ENCODE assay signal across 8 cellular contexts in the genomic region with DNA sequence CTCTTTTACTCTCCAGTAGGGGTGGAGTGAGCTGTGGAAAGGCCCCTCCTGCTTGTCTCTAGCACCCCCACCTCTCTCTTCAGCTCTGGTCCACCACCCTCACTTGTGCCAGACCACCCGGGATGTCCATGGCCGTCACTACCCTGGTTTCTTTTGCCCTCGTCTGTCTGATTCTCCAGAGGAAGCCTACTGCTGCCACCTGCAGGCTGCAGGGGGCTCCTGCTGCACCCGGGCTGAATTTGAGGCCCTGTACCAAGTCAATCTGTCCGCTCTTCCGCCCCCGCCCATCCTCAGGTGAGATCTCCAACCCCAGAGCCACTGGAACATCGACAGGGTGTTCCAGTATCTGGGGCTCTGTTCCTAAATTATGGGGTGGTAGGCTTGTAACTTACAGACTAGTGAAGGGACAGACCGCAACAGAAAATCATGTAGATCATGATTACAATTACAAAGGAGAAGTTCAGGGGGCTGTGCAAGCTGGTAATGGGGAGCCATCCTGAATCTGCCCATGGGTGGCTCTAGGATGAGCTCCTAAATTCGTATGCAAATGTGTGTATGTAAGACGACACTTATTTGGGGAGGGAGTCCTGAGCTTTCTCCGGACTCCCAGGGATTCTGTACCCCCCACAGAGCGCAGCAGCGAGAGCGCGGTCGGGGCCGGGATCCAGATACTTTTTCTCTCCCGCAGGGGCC. TPM values are rescaled to one million over a fixed set of nuclear protein-coding genes. Genes with fewer than 3 reads are reported as not detected.
DNase-seq lines count a peak whose midpoint lies in the region; ATAC-seq and TF ChIP-seq lines count a peak whose summit lies in the region.

No MANE protein-coding gene starts in this region.

- ATAC-seq in GM21360 (IDR thresholded peaks at IDR 0.05; ENCODE audit: unreplicated experiment) = peak; percentile 35

- peak overlapping the region; percentile 90 for H3K4me3 Mint-ChIP-seq in endothelial cell (ENCODE audit: unreplicated experiment)

- H3K9me3 ChIP-seq in BLaER1 = no peaks in the 10 kb centered on the region
- H3K9me3 ChIP-seq in HUES64 (ENCODE audit: insufficient read depth, low read depth, low read length) = no peaks in the 10 kb centered on the region
- H3K9me3 ChIP-seq in NT2/D1 (ENCODE audit: insufficient read depth, low read length) = no peaks in the 10 kb centered on the region

- H3K9ac ChIP-seq in BLaER1 = peak overlapping the region; percentile 90; the same call in 1 of the 2 replicates
- H3K9ac ChIP-seq in HUES64 (ENCODE audit: low read depth, low read length) = peak overlapping the region; percentile 20; the same call in 1 of the 2 replicates
- peak overlapping the region; percentile 72 for H3K9ac ChIP-seq in NT2/D1 (ENCODE audit: insufficient read length, low read depth)

- H3K4me3 ChIP-seq in BLaER1 (peak overlapping the region; percentile 82), HUES64 (ENCODE audit: low read length) (peak overlapping the region; percentile 78), NT2/D1 (ENCODE audit: insufficient read length, low read depth) (peak overlapping the region; percentile 77)

- DNase-seq in NT2/D1 (ENCODE audit: low read depth, low spot score) (peak; percentile 88), endothelial cell (ENCODE audit: low spot score) (peak; percentile 88), midbrain (lab: John Stamatoyannopoulos, UW) (peak; percentile 85)
- DNase-seq in activated CD8-positive, alpha-beta memory T cell treated with anti-CD3 and anti-CD28 coated beads, Interleukin-2, amount 50 U/mL, for 24 hours (ENCODE audit: extremely low read depth) = peak; percentile 60
- DNase-seq in stimulated activated CD8-positive, alpha-beta memory T cell treated with anti-CD3 and anti-CD28 coated beads, Interleukin-15, amount 100 ng/mL, for 4 hours (ENCODE audit: low read depth in 2 of 2) = peak; percentile 62 to 67

- TF ChIP-seq CTCF in endothelial cell (IDR thresholded peaks at IDR 0.05; ENCODE audit: unreplicated experiment) = peak; percentile 42

- H3K4me1 ChIP-seq in BLaER1 (peaks cover 68% of the 10 kb centered on the region), HUES64 (ENCODE audit: insufficient read depth, low read length) (no peaks in the 10 kb centered on the region; the same call in 1 of the 2 replicates), NT2/D1 (ENCODE audit: insufficient read depth, insufficient read length) (peaks cover 8% of the 10 kb centered on the region)

- H3K36me3 Mint-ChIP-seq in endothelial cell (ENCODE audit: low read depth, unreplicated experiment) = peaks cover 9% of the 10 kb centered on the region

- H3K27ac Mint-ChIP-seq in endothelial cell (ENCODE audit: unreplicated experiment) = peak overlapping the region; percentile 53

- 3% methylated on average over 19 of the region's 19 CpGs for WGBS in HUES64

- peaks cover 21% of the 10 kb centered on the region for H4K20me1 ChIP-seq in BLaER1

- peaks cover 20% of the 10 kb centered on the region for H3K4me1 Mint-ChIP-seq in endothelial cell (ENCODE audit: unreplicated experiment)

- H3K9me3 Mint-ChIP-seq in endothelial cell (ENCODE audit: unreplicated experiment) = no peaks in the 10 kb centered on the region

- peaks cover 33% of the 10 kb centered on the region for H3K36me3 ChIP-seq in BLaER1
- H3K36me3 ChIP-seq in HUES64 (ENCODE audit: insufficient read depth, low read length) = peaks cover 26% of the 10 kb centered on the region
- H3K36me3 ChIP-seq in NT2/D1 (ENCODE audit: insufficient read depth, insufficient read length, low read length) = peaks cover 27% of the 10 kb centered on the region

- H3K27me3 ChIP-seq in BLaER1 = no peaks in the 10 kb centered on the region
- peaks cover 15% of the 10 kb centered on the region for H3K27me3 ChIP-seq in HUES64 (ENCODE audit: insufficient read depth, low read length)
- H3K27me3 ChIP-seq in NT2/D1 (ENCODE audit: insufficient read depth, insufficient read length) = peaks cover 18% of the 10 kb centered on the region

- H3K27ac ChIP-seq in BLaER1 (peak overlapping the region; percentile 53; the same call in 1 of the 2 replicates), HUES64 (ENCODE audit: low read depth, low read length) (no peak overlapping the region)

- H3K27me3 Mint-ChIP-seq in endothelial cell (ENCODE audit: unreplicated experiment) = peaks cover 2% of the 10 kb centered on the region

- H3K4me2 ChIP-seq in BLaER1 = peak overlapping the region; percentile 100

RNA-seq across cellular contexts. Expression of a gene that starts 0.7 kb away (rescaled TPM):
- polyA plus RNA-seq in HUES64 (2013, experiment 1 of 2) = 40.4 TPM
- 43.2 TPM for polyA plus RNA-seq in HUES64 (2013, experiment 2 of 2)
- 102 TPM for total RNA-seq in endothelial cell (ENCODE audit: unreplicated experiment)

RNA-seq across cellular contexts. Expression of a gene that starts 2.1 kb away (rescaled TPM):
- 10.5 TPM for polyA plus RNA-seq in HUES64 (2013, experiment 1 of 2)
- 12.4 TPM for polyA plus RNA-seq in HUES64 (2013, experiment 2 of 2)
- total RNA-seq in endothelial cell (ENCODE audit: unreplicated experiment) = 14.5 TPM

RNA-seq across cellular contexts. Expression of a gene that starts 20.3 kb away (rescaled TPM):
- 11.4 TPM for polyA plus RNA-seq in HUES64 (2013, experiment 1 of 2)
- polyA plus RNA-seq in HUES64 (2013, experiment 2 of 2) = 12.1 TPM
- 5.2 TPM for total RNA-seq in endothelial cell (ENCODE audit: unreplicated experiment)

RNA-seq across cellular contexts. Expression of a gene that starts 31.3 kb away (rescaled TPM):
- 8.1 TPM for polyA plus RNA-seq in HUES64 (2013, experiment 1 of 2)
- 12.6 TPM for polyA plus RNA-seq in HUES64 (2013, experiment 2 of 2)
- total RNA-seq in endothelial cell (ENCODE audit: unreplicated experiment) = 72.2 TPM

RNA-seq across cellular contexts. Expression of a gene that starts 50.1 kb away (rescaled TPM):
- 6.0 TPM for polyA plus RNA-seq in HUES64 (2013, experiment 1 of 2)
- polyA plus RNA-seq in HUES64 (2013, experiment 2 of 2) = 6.0 TPM
- 56.3 TPM for total RNA-seq in endothelial cell (ENCODE audit: unreplicated experiment)

Comparison
In these comparisons a context has a peak if more than half of its experiments do, and no peak if none do; other contexts are left out.
1. H3K9ac ChIP-seq: peak in every context shown above with its lines; median percentile 90 in BLaER1; 72 in NT2/D1; 20 in HUES64.